1 cellular context compared by ENCODE assay signal in genomic region chr19:12550205-12550604, GRCh38.
TF ChIP-seq lines count a peak whose summit lies in the region.

No MANE protein-coding gene starts in this region.

TF ChIP-seq in GM12878, 131 proteins besides CTCF, POLR2A, EP300 and RAD21:
- TF ChIP-seq, protein P1, sequence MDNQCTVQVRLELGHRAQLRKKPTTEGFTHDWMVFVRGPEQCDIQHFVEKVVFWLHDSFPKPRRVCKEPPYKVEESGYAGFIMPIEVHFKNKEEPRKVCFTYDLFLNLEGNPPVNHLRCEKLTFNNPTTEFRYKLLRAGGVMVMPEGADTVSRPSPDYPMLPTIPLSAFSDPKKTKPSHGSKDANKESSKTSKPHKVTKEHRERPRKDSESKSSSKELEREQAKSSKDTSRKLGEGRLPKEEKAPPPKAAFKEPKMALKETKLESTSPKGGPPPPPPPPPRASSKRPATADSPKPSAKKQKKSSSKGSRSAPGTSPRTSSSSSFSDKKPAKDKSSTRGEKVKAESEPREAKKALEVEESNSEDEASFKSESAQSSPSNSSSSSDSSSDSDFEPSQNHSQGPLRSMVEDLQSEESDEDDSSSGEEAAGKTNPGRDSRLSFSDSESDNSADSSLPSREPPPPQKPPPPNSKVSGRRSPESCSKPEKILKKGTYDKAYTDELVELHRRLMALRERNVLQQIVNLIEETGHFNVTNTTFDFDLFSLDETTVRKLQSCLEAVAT (IDR thresholded peaks at IDR 0.05): peak; percentile 74; the same call in 1 of the 2 replicates
